In genomic region chr7:151242181-151243044, GRCh38 we compare ENCODE assay signal across 1 cellular context.
TF ChIP-seq lines count a peak whose summit lies in the region.

No MANE protein-coding gene starts in this region.

TF ChIP-seq in IMR-90, 13 proteins besides CTCF, POLR2A, EP300 and RAD21:
- TF ChIP-seq ELK1 (IDR thresholded peaks at IDR 0.05; ENCODE audit: borderline replicate concordance, low read depth, low read length) (no peak), RCOR1 (IDR thresholded peaks at IDR 0.05; ENCODE audit: insufficient replicate concordance, low read length) (no peak), MAFK (IDR thresholded peaks at IDR 0.05; ENCODE audit: low read depth, low read length) (no peak), CEBPB (IDR thresholded peaks at IDR 0.05; ENCODE audit: low read depth, low read length) (peak; percentile 80), CHD1 (IDR thresholded peaks at IDR 0.05; ENCODE audit: low read depth, low read length) (no peak), BHLHE40 (IDR thresholded peaks at IDR 0.05; ENCODE audit: low read depth, low read length) (no peak), RFX5 (IDR thresholded peaks at IDR 0.05; ENCODE audit: low read depth, low read length) (no peak)
